ENCODE assay signal across 2 cellular contexts in the genomic region with DNA sequence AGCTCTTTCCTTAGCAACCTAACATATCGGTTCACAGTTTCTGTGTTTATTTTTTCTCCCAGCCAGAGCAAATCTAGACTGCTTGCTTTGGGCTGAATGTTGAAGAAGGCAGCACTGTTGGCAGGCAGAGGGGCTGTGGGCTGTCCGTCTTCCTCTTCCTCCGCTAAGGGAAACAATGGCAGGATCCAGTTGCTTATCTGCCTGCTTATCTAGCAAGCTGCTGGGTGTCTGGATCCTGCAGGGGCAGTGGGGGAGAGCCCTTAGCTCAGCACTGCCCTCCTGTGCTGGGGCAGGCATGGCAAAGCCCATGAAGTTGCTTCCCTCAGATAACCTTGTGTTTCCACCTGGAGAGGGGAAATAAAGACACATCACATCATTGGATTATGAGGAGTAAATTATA.
TF ChIP-seq lines count a peak whose summit lies in the region.

No MANE protein-coding gene starts in this region.

TF ChIP-seq in H1, 55 proteins besides CTCF, POLR2A, EP300 and RAD21:
- TF ChIP-seq KDM5A (IDR thresholded peaks at IDR 0.05; ENCODE audit: low read length) = no peak
- no peak for TF ChIP-seq HDAC2 (IDR thresholded peaks at IDR 0.05; ENCODE audit: borderline replicate concordance in 1 of 2, low read depth in 2 of 2, low read length in 2 of 2)
- TF ChIP-seq YY1 (IDR thresholded peaks at IDR 0.05; ENCODE audit: low read depth, low read length) = no peak
- TF ChIP-seq RXRA (IDR thresholded peaks at IDR 0.05; ENCODE audit: insufficient read depth, low read depth, low read length) = no peak
- no peak for TF ChIP-seq CBX8 (IDR thresholded peaks at IDR 0.05; ENCODE audit: borderline replicate concordance, low read depth, low read length)
- TF ChIP-seq HDAC6 (IDR thresholded peaks at IDR 0.05; ENCODE audit: low read depth, low read length) = no peak

TF ChIP-seq in GM23338, 12 proteins besides CTCF, POLR2A, EP300 and RAD21:
- TF ChIP-seq ZNF114 (CRISPR knock-in tag; IDR thresholded peaks at IDR 0.05) (no peak), EZH2 (IDR thresholded peaks at IDR 0.05; ENCODE audit: low read depth, unreplicated experiment) (no peak), ZNF331 (CRISPR knock-in tag; IDR thresholded peaks at IDR 0.05; ENCODE audit: low read depth) (no peak), POLR2AphosphoS5 (IDR thresholded peaks at IDR 0.05; ENCODE audit: low read depth) (no peak)
- TF ChIP-seq, protein P1, sequence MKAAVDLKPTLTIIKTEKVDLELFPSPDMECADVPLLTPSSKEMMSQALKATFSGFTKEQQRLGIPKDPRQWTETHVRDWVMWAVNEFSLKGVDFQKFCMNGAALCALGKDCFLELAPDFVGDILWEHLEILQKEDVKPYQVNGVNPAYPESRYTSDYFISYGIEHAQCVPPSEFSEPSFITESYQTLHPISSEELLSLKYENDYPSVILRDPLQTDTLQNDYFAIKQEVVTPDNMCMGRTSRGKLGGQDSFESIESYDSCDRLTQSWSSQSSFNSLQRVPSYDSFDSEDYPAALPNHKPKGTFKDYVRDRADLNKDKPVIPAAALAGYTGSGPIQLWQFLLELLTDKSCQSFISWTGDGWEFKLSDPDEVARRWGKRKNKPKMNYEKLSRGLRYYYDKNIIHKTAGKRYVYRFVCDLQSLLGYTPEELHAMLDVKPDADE (IDR thresholded peaks at IDR 0.05) = no peak
TF ChIP-seq in GM23338: peak in this region for 0.
